In the genomic region with DNA sequence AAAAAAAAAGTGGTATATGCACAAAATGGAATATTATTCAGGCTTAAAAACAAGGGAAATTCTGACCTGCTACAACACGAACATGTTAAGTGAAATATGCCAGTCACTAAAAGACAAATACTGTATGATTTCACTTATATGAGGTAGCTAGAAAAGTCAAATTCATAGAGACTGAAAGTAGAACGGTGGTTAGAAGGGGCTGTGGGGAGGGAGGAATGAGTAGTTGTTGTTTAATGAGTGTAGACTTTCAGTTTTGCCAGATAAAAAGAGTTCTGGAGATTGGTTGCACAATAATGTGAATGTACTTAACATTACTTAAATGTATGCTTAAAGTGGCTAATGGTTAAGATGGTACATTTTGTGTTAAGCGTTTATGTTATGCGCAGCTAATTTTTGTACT, we compare ENCODE assay signal across 11 cellular contexts.
DNase-seq lines count a peak whose midpoint lies in the region; ATAC-seq and TF ChIP-seq lines count a peak whose summit lies in the region.
"Had no signal": no experiment of that assay in that cellular context is flagged by ENCODE, and none has a peak within 500 bp of the region (broad histone marks: within the 10 kb centered on the region; RNA-seq: fewer than 3 reads in every experiment).

No MANE protein-coding gene starts in this region.

- CTCF ChIA-PET in activated CD8-positive, alpha-beta T cell treated with anti-CD3 and anti-CD28 coated beads, Interleukin-2, amount 10 ng/mL, durations not matched to agents 7 days and 5 days (lab: Charles Lee), result interaction anchor here (1.1 to 5.3 kb wide), 9 partner anchors 9 to 253 kb away, joined by 3 to 36 read pairs (median 4); no protein-coding TSS in a partner anchor

- peaks cover 63% of the 10 kb centered on the region for H3K4me1 Mint-ChIP-seq in activated CD8-positive, alpha-beta T cell treated with anti-CD3 and anti-CD28 coated beads, Interleukin-2, amount 10 ng/mL, durations not matched to agents 7 days and 5 days (ENCODE audit: low read depth)
- H3K4me1 Mint-ChIP-seq in type B pancreatic cell (ENCODE audit: unreplicated experiment), result peaks cover 4% of the 10 kb centered on the region
- H3K4me1 Mint-ChIP-seq in HFFc6 (ENCODE audit: low read depth), result no peaks in the 10 kb centered on the region

- peaks cover 24% of the 10 kb centered on the region for H3K36me3 Mint-ChIP-seq in activated CD8-positive, alpha-beta T cell treated with anti-CD3 and anti-CD28 coated beads, Interleukin-2, amount 10 ng/mL, durations not matched to agents 7 days and 5 days (ENCODE audit: low read depth)
- H3K36me3 Mint-ChIP-seq in type B pancreatic cell (no peaks in the 10 kb centered on the region), HFFc6 (ENCODE audit: low read depth) (no peaks in the 10 kb centered on the region)

- TF ChIP-seq CTCF in type B pancreatic cell (conservative IDR thresholded peaks at IDR 0.05), result no peak
- TF ChIP-seq CTCF in HFFc6 (IDR thresholded peaks at IDR 0.05), result no peak

- ATAC-seq in GM18508 (IDR thresholded peaks at IDR 0.05; ENCODE audit: insufficient read depth, unreplicated experiment) (peak; percentile 41), GM19452 (IDR thresholded peaks at IDR 0.05; ENCODE audit: unreplicated experiment) (peak; percentile 36), HG03045 (IDR thresholded peaks at IDR 0.05; ENCODE audit: unreplicated experiment) (peak; percentile 57)
- ATAC-seq in activated CD8-positive, alpha-beta T cell treated with anti-CD3 and anti-CD28 coated beads, Interleukin-2, amount 10 ng/mL, durations not matched to agents 7 days and 5 days, result peak; percentile 12
- ATAC-seq: gastrocnemius medialis had no signal

- H3K4me3 Mint-ChIP-seq in activated CD8-positive, alpha-beta T cell treated with anti-CD3 and anti-CD28 coated beads, Interleukin-2, amount 10 ng/mL, durations not matched to agents 7 days and 5 days, result peak overlapping the region; percentile 18
- H3K4me3 Mint-ChIP-seq in type B pancreatic cell (no peak overlapping the region), HFFc6 (no peak overlapping the region)

- peak overlapping the region; percentile 9 for H3K27ac Mint-ChIP-seq in activated CD8-positive, alpha-beta T cell treated with anti-CD3 and anti-CD28 coated beads, Interleukin-2, amount 10 ng/mL, durations not matched to agents 7 days and 5 days
- H3K27ac Mint-ChIP-seq in type B pancreatic cell (no peak overlapping the region), HFFc6 (no peak overlapping the region)

- POLR2A ChIA-PET in activated CD8-positive, alpha-beta T cell treated with anti-CD3 and anti-CD28 coated beads, Interleukin-2, amount 10 ng/mL, durations not matched to agents 7 days and 5 days (lab: Charles Lee), result interaction anchor here (0.6 kb wide), 1 partner anchor 1803 kb away, joined by 3 read pairs; no protein-coding TSS in a partner anchor

- DNase-seq in activated CD8-positive, alpha-beta T cell treated with anti-CD3 and anti-CD28 coated beads, Interleukin-2, amount 10 ng/mL, durations not matched to agents 7 days and 5 days, result peak; percentile 55
- DNase-seq in HPDE6-E6E7 (ENCODE audit: extremely low spot score), result no peak
- DNase-seq in LoVo (ENCODE audit: low spot score), result no peak
- no peak for DNase-seq in type B pancreatic cell (ENCODE audit: extremely low spot score, unreplicated experiment)
- DNase-seq in HFFc6, result no peak
- DNase-seq: Caco-2, gastrocnemius medialis, Karpas-422 had no signal

- H3K9me3 Mint-ChIP-seq in activated CD8-positive, alpha-beta T cell treated with anti-CD3 and anti-CD28 coated beads, Interleukin-2, amount 10 ng/mL, durations not matched to agents 7 days and 5 days (ENCODE audit: insufficient read depth), result peaks cover 5% of the 10 kb centered on the region
- H3K9me3 Mint-ChIP-seq in type B pancreatic cell (no peaks in the 10 kb centered on the region), HFFc6 (no peaks in the 10 kb centered on the region)

- H3K27me3 Mint-ChIP-seq in activated CD8-positive, alpha-beta T cell treated with anti-CD3 and anti-CD28 coated beads, Interleukin-2, amount 10 ng/mL, durations not matched to agents 7 days and 5 days (ENCODE audit: low read depth), result peaks cover 20% of the 10 kb centered on the region
- no peaks in the 10 kb centered on the region for H3K27me3 Mint-ChIP-seq in type B pancreatic cell
- H3K27me3 Mint-ChIP-seq in HFFc6 (ENCODE audit: insufficient read depth), result peaks cover 10% of the 10 kb centered on the region
